ENCODE assay signal across 1 cellular context in the genomic region with DNA sequence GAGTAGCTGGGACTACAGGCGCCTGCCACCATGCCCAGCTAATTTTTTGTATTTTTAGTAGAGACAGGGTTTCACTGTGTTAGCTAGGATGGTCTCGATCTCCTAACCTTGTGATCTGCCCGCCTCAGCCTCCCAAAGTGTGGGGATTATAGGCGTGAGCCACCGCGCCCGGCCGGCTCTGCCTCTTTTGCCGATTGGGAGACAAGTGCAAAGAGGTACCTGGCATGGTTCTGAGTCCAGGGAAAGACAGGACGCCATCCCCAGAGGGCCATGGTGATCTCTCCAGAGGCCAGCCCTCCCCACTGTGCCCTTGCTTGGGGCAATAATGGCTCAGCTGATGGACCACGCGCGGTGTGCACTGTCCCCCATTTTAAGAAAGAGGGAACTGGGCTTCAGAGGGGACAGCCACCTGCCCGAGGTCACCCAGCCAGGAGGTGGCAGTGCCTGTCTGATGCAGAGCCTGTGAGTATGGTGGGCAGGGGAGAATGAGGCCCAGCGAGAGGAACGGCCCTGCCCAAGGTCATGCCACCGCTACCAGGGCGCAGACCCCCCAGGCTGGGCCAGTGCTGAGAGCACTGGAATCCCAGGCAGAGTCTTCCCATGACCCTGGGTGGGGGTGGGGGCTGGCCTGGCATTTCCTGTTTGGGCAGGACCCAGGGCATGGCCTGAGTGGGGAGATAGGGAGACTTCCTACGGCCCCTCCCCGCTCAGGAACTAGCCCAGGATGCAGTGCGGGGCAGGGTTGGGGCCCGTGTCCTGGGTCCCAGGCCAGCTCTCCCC.
TF ChIP-seq lines count a peak whose summit lies in the region.

No MANE protein-coding gene starts in this region.

TF ChIP-seq in HCT116, 20 proteins besides CTCF, POLR2A, EP300 and RAD21:
- TF ChIP-seq EGR1 (IDR thresholded peaks at IDR 0.05; ENCODE audit: low read depth) (no peak), TCF7L2 (IDR thresholded peaks at IDR 0.05; ENCODE audit: borderline replicate concordance, extremely low read depth, insufficient read depth, insufficient read length) (no peak), CEBPB (IDR thresholded peaks at IDR 0.05; ENCODE audit: low read depth) (no peak), CBX3 (IDR thresholded peaks at IDR 0.05; ENCODE audit: low read depth) (no peak), ELF1 (IDR thresholded peaks at IDR 0.05; ENCODE audit: borderline replicate concordance, low read depth) (no peak), EZH2phosphoT487 (IDR thresholded peaks at IDR 0.05; ENCODE audit: borderline replicate concordance) (no peak), FOSL1 (IDR thresholded peaks at IDR 0.05; ENCODE audit: low read depth) (no peak), YY1 (IDR thresholded peaks at IDR 0.05; ENCODE audit: extremely low read depth, insufficient replicate concordance, low read depth, low read length) (no peak), ZFX (IDR thresholded peaks at IDR 0.05) (no peak), EZH2 (IDR thresholded peaks at IDR 0.05) (no peak), ZNF274 (IDR thresholded peaks at IDR 0.05; ENCODE audit: low read depth, low read length) (no peak)
- TF ChIP-seq, protein P1, sequence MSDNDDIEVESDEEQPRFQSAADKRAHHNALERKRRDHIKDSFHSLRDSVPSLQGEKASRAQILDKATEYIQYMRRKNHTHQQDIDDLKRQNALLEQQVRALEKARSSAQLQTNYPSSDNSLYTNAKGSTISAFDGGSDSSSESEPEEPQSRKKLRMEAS (IDR thresholded peaks at IDR 0.05) = no peak
- TF ChIP-seq, protein P2, sequence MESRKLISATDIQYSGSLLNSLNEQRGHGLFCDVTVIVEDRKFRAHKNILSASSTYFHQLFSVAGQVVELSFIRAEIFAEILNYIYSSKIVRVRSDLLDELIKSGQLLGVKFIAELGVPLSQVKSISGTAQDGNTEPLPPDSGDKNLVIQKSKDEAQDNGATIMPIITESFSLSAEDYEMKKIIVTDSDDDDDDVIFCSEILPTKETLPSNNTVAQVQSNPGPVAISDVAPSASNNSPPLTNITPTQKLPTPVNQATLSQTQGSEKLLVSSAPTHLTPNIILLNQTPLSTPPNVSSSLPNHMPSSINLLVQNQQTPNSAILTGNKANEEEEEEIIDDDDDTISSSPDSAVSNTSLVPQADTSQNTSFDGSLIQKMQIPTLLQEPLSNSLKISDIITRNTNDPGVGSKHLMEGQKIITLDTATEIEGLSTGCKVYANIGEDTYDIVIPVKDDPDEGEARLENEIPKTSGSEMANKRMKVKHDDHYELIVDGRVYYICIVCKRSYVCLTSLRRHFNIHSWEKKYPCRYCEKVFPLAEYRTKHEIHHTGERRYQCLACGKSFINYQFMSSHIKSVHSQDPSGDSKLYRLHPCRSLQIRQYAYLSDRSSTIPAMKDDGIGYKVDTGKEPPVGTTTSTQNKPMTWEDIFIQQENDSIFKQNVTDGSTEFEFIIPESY (IDR thresholded peaks at IDR 0.05; ENCODE audit: extremely low read depth, insufficient replicate concordance, low read length) = no peak
- TF ChIP-seq, protein P3, sequence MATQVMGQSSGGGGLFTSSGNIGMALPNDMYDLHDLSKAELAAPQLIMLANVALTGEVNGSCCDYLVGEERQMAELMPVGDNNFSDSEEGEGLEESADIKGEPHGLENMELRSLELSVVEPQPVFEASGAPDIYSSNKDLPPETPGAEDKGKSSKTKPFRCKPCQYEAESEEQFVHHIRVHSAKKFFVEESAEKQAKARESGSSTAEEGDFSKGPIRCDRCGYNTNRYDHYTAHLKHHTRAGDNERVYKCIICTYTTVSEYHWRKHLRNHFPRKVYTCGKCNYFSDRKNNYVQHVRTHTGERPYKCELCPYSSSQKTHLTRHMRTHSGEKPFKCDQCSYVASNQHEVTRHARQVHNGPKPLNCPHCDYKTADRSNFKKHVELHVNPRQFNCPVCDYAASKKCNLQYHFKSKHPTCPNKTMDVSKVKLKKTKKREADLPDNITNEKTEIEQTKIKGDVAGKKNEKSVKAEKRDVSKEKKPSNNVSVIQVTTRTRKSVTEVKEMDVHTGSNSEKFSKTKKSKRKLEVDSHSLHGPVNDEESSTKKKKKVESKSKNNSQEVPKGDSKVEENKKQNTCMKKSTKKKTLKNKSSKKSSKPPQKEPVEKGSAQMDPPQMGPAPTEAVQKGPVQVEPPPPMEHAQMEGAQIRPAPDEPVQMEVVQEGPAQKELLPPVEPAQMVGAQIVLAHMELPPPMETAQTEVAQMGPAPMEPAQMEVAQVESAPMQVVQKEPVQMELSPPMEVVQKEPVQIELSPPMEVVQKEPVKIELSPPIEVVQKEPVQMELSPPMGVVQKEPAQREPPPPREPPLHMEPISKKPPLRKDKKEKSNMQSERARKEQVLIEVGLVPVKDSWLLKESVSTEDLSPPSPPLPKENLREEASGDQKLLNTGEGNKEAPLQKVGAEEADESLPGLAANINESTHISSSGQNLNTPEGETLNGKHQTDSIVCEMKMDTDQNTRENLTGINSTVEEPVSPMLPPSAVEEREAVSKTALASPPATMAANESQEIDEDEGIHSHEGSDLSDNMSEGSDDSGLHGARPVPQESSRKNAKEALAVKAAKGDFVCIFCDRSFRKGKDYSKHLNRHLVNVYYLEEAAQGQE (IDR thresholded peaks at IDR 0.05; ENCODE audit: low read depth) = no peak
TF ChIP-seq in HCT116: peak in this region for 0.
